In the genomic region with DNA sequence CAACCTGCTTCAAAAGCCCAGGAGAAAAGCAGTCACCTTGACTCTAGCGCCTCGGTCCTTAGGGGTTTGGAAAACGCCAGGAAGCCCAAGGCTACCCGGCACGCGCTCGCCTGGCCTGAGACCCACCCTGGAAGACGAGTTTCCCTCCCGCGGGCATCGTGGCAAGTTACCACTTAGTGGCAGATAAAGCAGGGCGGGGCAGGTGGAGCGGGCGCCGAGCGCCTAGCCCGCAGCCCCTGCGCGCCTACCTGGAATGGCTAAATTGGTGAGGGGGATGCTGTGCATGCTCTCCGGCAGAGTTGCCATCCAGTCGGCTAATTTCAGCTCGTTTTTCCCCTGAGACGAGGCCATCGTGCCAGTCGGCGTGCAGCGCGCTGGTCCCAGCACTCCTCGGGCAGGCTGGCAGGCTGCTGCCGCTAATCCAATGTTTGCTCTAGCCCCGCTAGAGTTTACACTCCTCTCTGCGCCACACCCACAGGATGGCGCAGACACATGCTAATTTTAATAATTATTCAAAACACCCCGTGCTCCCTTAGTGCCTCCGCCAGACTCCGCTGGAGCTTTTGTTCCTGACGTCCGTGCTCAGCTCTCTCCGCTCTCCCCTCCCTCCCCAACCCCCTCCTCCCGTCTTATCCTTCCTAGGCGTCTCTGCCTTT, we compare ENCODE assay signal across 1 cellular context.
A peak's percentile ranks its signal among the peaks of the same experiment; 100 is the strongest.
TF ChIP-seq lines count a peak whose summit lies in the region.

A gene with protein sequence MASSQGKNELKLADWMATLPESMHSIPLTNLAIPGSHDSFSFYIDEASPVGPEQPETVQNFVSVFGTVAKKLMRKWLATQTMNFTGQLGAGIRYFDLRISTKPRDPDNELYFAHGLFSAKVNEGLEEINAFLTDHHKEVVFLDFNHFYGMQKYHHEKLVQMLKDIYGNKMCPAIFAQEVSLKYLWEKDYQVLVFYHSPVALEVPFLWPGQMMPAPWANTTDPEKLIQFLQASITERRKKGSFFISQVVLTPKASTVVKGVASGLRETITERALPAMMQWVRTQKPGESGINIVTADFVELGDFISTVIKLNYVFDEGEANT (minus strand): TSS at position 426 of the 656 bp plus-strand sequence. CDS start 75 bp downstream, at position 351.

TF ChIP-seq in H1, 55 proteins besides CTCF, POLR2A, EP300 and RAD21 (continued from another document):
- TF ChIP-seq, protein P1, sequence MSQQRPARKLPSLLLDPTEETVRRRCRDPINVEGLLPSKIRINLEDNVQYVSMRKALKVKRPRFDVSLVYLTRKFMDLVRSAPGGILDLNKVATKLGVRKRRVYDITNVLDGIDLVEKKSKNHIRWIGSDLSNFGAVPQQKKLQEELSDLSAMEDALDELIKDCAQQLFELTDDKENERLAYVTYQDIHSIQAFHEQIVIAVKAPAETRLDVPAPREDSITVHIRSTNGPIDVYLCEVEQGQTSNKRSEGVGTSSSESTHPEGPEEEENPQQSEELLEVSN (IDR thresholded peaks at IDR 0.05) = peak; percentile 87
TF ChIP-seq in H1: peak in this region for 7.
